1 cellular context compared by ENCODE assay signal in the genomic region with DNA sequence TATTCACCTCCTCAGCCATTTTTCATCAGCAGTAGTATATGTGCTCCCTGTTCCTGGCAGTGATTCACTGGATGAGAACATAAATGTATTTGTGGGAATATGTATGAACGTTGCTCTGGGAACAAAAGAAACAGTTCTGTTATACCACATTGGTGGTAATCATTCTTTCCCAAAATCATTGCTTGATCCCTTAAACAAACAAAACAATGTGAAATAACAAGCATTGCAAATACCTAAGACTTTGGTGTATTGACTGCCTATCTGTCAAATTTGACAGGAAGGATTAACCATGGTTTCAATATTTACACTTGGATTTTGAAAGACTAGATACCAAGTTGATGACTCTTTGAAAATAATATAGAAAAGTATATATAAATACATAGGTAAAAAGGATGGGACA.
TF ChIP-seq lines count a peak whose summit lies in the region.

No MANE protein-coding gene starts in this region.

TF ChIP-seq in HepG2, 621 proteins besides CTCF, POLR2A, EP300 and RAD21 (continued from another document and continues in another):
- TF ChIP-seq NFKBIZ (CRISPR knock-in tag; IDR thresholded peaks at IDR 0.05) (0 out of 2 replicates have a peak, but pooled peaks have one; percentile 47), EZH2 (conservative IDR thresholded peaks at IDR 0.05; ENCODE audit: low read depth, low read length) (no peak), ZNF569 (CRISPR knock-in tag; IDR thresholded peaks at IDR 0.05; ENCODE audit: borderline replicate concordance) (no peak), RXRB (CRISPR knock-in tag; IDR thresholded peaks at IDR 0.05; ENCODE audit: borderline replicate concordance) (peak; percentile 67), ZBTB8A (CRISPR knock-in tag; IDR thresholded peaks at IDR 0.05; ENCODE audit: borderline replicate concordance, low read depth) (no peak), ZNF20 (CRISPR knock-in tag; IDR thresholded peaks at IDR 0.05) (no peak), GFI1 (CRISPR knock-in tag; IDR thresholded peaks at IDR 0.05; ENCODE audit: borderline replicate concordance) (peak; percentile 92), GZF1 (CRISPR knock-in tag; IDR thresholded peaks at IDR 0.05) (no peak), SNAI1 (CRISPR knock-in tag; IDR thresholded peaks at IDR 0.05; ENCODE audit: borderline replicate concordance) (no peak), FOXJ3 (CRISPR knock-in tag; IDR thresholded peaks at IDR 0.05; ENCODE audit: borderline replicate concordance) (peak; percentile 94), ZNF629 (CRISPR knock-in tag; conservative IDR thresholded peaks at IDR 0.05) (no peak), ZZZ3 (CRISPR knock-in tag; IDR thresholded peaks at IDR 0.05; ENCODE audit: borderline replicate concordance) (no peak), GABPA (IDR thresholded peaks at IDR 0.05; ENCODE audit: low read depth, low read length) (no peak), GABPA (CRISPR knock-in tag; IDR thresholded peaks at IDR 0.05; ENCODE audit: low read depth) (no peak), ZNF790 (CRISPR knock-in tag; IDR thresholded peaks at IDR 0.05; ENCODE audit: borderline replicate concordance) (no peak), MAFF (IDR thresholded peaks at IDR 0.05; ENCODE audit: low read depth, low read length) (no peak), MED1 (CRISPR knock-in tag; IDR thresholded peaks at IDR 0.05) (0 out of 2 replicates have a peak, but pooled peaks have one; percentile 37), ZNF598 (CRISPR knock-in tag; IDR thresholded peaks at IDR 0.05; ENCODE audit: borderline replicate concordance) (no peak), SAP130 (CRISPR knock-in tag; IDR thresholded peaks at IDR 0.05; ENCODE audit: low read depth) (peak; percentile 47; the same call in 1 of the 2 replicates), MEIS1 (CRISPR knock-in tag; IDR thresholded peaks at IDR 0.05; ENCODE audit: borderline replicate concordance) (peak; percentile 58; the same call in 1 of the 2 replicates), CHCHD3 (CRISPR knock-in tag; IDR thresholded peaks at IDR 0.05) (no peak), ETV6 (CRISPR knock-in tag; conservative IDR thresholded peaks at IDR 0.05) (no peak), REPIN1 (CRISPR knock-in tag; IDR thresholded peaks at IDR 0.05; ENCODE audit: borderline replicate concordance, low read depth) (no peak), XRCC5 (optimal IDR thresholded peaks at IDR 0.05; ENCODE audit: low read length) (no peak), KDM5A (IDR thresholded peaks at IDR 0.05; ENCODE audit: borderline replicate concordance, low read length) (no peak), MXI1 (IDR thresholded peaks at IDR 0.05; ENCODE audit: borderline replicate concordance, low read depth, low read length) (no peak), POLR2G (IDR thresholded peaks at IDR 0.05; ENCODE audit: low read depth, low read length) (no peak), SATB2 (CRISPR knock-in tag; IDR thresholded peaks at IDR 0.05) (no peak), SMAD3 (CRISPR knock-in tag; IDR thresholded peaks at IDR 0.05) (peak; percentile 60; the same call in 1 of the 2 replicates), NFYB (CRISPR knock-in tag; IDR thresholded peaks at IDR 0.05) (no peak), ZNF672 (CRISPR knock-in tag; IDR thresholded peaks at IDR 0.05) (no peak)
- TF ChIP-seq, protein P1, sequence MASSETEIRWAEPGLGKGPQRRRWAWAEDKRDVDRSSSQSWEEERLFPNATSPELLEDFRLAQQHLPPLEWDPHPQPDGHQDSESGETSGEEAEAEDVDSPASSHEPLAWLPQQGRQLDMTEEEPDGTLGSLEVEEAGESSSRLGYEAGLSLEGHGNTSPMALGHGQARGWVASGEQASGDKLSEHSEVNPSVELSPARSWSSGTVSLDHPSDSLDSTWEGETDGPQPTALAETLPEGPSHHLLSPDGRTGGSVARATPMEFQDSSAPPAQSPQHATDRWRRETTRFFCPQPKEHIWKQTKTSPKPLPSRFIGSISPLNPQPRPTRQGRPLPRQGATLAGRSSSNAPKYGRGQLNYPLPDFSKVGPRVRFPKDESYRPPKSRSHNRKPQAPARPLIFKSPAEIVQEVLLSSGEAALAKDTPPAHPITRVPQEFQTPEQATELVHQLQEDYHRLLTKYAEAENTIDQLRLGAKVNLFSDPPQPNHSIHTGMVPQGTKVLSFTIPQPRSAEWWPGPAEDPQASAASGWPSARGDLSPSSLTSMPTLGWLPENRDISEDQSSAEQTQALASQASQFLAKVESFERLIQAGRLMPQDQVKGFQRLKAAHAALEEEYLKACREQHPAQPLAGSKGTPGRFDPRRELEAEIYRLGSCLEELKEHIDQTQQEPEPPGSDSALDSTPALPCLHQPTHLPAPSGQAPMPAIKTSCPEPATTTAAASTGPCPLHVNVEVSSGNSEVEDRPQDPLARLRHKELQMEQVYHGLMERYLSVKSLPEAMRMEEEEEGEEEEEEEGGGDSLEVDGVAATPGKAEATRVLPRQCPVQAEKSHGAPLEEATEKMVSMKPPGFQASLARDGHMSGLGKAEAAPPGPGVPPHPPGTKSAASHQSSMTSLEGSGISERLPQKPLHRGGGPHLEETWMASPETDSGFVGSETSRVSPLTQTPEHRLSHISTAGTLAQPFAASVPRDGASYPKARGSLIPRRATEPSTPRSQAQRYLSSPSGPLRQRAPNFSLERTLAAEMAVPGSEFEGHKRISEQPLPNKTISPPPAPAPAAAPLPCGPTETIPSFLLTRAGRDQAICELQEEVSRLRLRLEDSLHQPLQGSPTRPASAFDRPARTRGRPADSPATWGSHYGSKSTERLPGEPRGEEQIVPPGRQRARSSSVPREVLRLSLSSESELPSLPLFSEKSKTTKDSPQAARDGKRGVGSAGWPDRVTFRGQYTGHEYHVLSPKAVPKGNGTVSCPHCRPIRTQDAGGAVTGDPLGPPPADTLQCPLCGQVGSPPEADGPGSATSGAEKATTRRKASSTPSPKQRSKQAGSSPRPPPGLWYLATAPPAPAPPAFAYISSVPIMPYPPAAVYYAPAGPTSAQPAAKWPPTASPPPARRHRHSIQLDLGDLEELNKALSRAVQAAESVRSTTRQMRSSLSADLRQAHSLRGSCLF (CRISPR knock-in tag; IDR thresholded peaks at IDR 0.05; ENCODE audit: borderline replicate concordance): no peak
- TF ChIP-seq, protein P2, sequence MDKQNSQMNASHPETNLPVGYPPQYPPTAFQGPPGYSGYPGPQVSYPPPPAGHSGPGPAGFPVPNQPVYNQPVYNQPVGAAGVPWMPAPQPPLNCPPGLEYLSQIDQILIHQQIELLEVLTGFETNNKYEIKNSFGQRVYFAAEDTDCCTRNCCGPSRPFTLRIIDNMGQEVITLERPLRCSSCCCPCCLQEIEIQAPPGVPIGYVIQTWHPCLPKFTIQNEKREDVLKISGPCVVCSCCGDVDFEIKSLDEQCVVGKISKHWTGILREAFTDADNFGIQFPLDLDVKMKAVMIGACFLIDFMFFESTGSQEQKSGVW (CRISPR knock-in tag; IDR thresholded peaks at IDR 0.05; ENCODE audit: borderline replicate concordance): no peak
- TF ChIP-seq, protein P3, sequence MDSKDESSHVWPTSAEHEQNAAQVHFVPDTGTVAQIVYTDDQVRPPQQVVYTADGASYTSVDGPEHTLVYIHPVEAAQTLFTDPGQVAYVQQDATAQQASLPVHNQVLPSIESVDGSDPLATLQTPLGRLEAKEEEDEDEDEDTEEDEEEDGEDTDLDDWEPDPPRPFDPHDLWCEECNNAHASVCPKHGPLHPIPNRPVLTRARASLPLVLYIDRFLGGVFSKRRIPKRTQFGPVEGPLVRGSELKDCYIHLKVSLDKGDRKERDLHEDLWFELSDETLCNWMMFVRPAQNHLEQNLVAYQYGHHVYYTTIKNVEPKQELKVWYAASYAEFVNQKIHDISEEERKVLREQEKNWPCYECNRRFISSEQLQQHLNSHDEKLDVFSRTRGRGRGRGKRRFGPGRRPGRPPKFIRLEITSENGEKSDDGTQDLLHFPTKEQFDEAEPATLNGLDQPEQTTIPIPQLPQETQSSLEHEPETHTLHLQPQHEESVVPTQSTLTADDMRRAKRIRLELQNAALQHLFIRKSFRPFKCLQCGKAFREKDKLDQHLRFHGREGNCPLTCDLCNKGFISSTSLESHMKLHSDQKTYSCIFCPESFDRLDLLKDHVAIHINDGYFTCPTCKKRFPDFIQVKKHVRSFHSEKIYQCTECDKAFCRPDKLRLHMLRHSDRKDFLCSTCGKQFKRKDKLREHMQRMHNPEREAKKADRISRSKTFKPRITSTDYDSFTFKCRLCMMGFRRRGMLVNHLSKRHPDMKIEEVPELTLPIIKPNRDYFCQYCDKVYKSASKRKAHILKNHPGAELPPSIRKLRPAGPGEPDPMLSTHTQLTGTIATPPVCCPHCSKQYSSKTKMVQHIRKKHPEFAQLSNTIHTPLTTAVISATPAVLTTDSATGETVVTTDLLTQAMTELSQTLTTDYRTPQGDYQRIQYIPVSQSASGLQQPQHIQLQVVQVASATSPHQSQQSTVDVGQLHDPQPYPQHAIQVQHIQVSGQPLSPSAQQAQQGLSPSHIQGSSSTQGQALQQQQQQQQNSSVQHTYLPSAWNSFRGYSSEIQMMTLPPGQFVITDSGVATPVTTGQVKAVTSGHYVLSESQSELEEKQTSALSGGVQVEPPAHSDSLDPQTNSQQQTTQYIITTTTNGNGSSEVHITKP (CRISPR knock-in tag; IDR thresholded peaks at IDR 0.05; ENCODE audit: low read depth): no peak
- TF ChIP-seq, protein P4, sequence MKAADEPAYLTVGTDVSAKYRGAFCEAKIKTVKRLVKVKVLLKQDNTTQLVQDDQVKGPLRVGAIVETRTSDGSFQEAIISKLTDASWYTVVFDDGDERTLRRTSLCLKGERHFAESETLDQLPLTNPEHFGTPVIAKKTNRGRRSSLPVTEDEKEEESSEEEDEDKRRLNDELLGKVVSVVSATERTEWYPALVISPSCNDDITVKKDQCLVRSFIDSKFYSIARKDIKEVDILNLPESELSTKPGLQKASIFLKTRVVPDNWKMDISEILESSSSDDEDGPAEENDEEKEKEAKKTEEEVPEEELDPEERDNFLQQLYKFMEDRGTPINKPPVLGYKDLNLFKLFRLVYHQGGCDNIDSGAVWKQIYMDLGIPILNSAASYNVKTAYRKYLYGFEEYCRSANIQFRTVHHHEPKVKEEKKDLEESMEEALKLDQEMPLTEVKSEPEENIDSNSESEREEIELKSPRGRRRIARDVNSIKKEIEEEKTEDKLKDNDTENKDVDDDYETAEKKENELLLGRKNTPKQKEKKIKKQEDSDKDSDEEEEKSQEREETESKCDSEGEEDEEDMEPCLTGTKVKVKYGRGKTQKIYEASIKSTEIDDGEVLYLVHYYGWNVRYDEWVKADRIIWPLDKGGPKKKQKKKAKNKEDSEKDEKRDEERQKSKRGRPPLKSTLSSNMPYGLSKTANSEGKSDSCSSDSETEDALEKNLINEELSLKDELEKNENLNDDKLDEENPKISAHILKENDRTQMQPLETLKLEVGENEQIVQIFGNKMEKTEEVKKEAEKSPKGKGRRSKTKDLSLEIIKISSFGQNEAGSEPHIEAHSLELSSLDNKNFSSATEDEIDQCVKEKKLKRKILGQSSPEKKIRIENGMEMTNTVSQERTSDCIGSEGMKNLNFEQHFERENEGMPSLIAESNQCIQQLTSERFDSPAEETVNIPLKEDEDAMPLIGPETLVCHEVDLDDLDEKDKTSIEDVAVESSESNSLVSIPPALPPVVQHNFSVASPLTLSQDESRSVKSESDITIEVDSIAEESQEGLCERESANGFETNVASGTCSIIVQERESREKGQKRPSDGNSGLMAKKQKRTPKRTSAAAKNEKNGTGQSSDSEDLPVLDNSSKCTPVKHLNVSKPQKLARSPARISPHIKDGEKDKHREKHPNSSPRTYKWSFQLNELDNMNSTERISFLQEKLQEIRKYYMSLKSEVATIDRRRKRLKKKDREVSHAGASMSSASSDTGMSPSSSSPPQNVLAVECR (CRISPR knock-in tag; IDR thresholded peaks at IDR 0.05; ENCODE audit: borderline replicate concordance): no peak
- TF ChIP-seq, protein P5, sequence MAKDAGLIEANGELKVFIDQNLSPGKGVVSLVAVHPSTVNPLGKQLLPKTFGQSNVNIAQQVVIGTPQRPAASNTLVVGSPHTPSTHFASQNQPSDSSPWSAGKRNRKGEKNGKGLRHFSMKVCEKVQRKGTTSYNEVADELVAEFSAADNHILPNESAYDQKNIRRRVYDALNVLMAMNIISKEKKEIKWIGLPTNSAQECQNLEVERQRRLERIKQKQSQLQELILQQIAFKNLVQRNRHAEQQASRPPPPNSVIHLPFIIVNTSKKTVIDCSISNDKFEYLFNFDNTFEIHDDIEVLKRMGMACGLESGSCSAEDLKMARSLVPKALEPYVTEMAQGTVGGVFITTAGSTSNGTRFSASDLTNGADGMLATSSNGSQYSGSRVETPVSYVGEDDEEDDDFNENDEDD (CRISPR knock-in tag; IDR thresholded peaks at IDR 0.05; ENCODE audit: borderline replicate concordance): no peak
- TF ChIP-seq, protein P6, sequence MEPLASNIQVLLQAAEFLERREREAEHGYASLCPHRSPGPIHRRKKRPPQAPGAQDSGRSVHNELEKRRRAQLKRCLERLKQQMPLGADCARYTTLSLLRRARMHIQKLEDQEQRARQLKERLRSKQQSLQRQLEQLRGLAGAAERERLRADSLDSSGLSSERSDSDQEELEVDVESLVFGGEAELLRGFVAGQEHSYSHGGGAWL (CRISPR knock-in tag; IDR thresholded peaks at IDR 0.05): no peak
- TF ChIP-seq, protein P7, sequence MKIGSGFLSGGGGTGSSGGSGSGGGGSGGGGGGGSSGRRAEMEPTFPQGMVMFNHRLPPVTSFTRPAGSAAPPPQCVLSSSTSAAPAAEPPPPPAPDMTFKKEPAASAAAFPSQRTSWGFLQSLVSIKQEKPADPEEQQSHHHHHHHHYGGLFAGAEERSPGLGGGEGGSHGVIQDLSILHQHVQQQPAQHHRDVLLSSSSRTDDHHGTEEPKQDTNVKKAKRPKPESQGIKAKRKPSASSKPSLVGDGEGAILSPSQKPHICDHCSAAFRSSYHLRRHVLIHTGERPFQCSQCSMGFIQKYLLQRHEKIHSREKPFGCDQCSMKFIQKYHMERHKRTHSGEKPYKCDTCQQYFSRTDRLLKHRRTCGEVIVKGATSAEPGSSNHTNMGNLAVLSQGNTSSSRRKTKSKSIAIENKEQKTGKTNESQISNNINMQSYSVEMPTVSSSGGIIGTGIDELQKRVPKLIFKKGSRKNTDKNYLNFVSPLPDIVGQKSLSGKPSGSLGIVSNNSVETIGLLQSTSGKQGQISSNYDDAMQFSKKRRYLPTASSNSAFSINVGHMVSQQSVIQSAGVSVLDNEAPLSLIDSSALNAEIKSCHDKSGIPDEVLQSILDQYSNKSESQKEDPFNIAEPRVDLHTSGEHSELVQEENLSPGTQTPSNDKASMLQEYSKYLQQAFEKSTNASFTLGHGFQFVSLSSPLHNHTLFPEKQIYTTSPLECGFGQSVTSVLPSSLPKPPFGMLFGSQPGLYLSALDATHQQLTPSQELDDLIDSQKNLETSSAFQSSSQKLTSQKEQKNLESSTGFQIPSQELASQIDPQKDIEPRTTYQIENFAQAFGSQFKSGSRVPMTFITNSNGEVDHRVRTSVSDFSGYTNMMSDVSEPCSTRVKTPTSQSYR (CRISPR knock-in tag; IDR thresholded peaks at IDR 0.05; ENCODE audit: borderline replicate concordance): peak; percentile 30; the same call in 1 of the 2 replicates
- TF ChIP-seq, protein P8, sequence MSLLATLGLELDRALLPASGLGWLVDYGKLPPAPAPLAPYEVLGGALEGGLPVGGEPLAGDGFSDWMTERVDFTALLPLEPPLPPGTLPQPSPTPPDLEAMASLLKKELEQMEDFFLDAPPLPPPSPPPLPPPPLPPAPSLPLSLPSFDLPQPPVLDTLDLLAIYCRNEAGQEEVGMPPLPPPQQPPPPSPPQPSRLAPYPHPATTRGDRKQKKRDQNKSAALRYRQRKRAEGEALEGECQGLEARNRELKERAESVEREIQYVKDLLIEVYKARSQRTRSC (CRISPR knock-in tag; IDR thresholded peaks at IDR 0.05; ENCODE audit: low read depth): no peak
- TF ChIP-seq, protein P9, sequence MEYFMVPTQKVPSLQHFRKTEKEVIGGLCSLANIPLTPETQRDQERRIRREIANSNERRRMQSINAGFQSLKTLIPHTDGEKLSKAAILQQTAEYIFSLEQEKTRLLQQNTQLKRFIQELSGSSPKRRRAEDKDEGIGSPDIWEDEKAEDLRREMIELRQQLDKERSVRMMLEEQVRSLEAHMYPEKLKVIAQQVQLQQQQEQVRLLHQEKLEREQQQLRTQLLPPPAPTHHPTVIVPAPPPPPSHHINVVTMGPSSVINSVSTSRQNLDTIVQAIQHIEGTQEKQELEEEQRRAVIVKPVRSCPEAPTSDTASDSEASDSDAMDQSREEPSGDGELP (IDR thresholded peaks at IDR 0.05; ENCODE audit: borderline replicate concordance, low read depth): no peak
